In genomic region chr12:108562348-108563134, GRCh38 we compare ENCODE assay signal across 8 cellular contexts. TPM values are rescaled to one million over a fixed set of nuclear protein-coding genes. Genes with fewer than 3 reads are reported as not detected.
A peak's percentile ranks its signal among the peaks of the same experiment; 100 is the strongest.
DNase-seq lines count a peak whose midpoint lies in the region; ATAC-seq, FAIRE-seq and TF ChIP-seq lines count a peak whose summit lies in the region.

ISCU (plus strand) TSS chr12:108562596; CDS start chr12:108562623, 27 bp downstream.

- H3K4me1 ChIP-seq in ascending aorta = peaks cover 7 to 37% of the 10 kb centered on the region in 2 donors
- peaks cover 13% of the 10 kb centered on the region for H3K4me1 ChIP-seq in right cardiac atrium (ENCODE audit: control insufficient read depth, insufficient read depth, low read length)

- intact Hi-C loops in ascending aorta (cut with DNase I) (loop anchor here (1.0 to 5.0 kb wide), 11 partner anchors 47 to 1435 kb away; partner anchors contain the start of genes ALKBH2, ANKRD13A, FICD and GIT2), right cardiac atrium (cut with DNase I) (loop anchor here in 3 of 4 donors (5.0 to 10.0 kb wide), 5 partner anchors 242 to 532 kb away; partner anchors contain the start of genes ALKBH2 (in 1 of the 3), SSH1 (in 1 of the 3) and UNG (in 1 of the 3))

- peak within 1 kb of the TSS; percentile 96 for H3K4me3 ChIP-seq in ascending aorta
- H3K4me3 ChIP-seq in right cardiac atrium (ENCODE audit: low read length) = peak within 1 kb of the TSS; percentile 65

- peaks cover 25 to 36% of the 10 kb centered on the region in 2 donors for H3K36me3 ChIP-seq in ascending aorta

- peaks cover 35% of the 10 kb centered on the region for H3K36me3 Mint-ChIP-seq in T-helper 2 cell treated with Interferon-gamma antibody and Interleukin-4, amounts not matched to agents 5 μg/mL and 100 μg/mL, for 36 hours (ENCODE audit: low read depth)

- WGBS in right cardiac atrium = under 1% methylated on average over 72 of the region's 72 CpGs

- peak; percentile 94 for DNase-seq in NCI-H2029 (lab: John Stamatoyannopoulos, UW)
- DNase-seq in T-helper 2 cell treated with Interferon-gamma antibody and Interleukin-4, amounts not matched to agents 5 μg/mL and 100 μg/mL, for 36 hours (ENCODE audit: low spot score) = peak; percentile 99
- DNase-seq in ascending aorta (ENCODE audit: low spot score in 2 of 2) = peak; percentile 79 to 97
- peak; percentile 99 for DNase-seq in right cardiac atrium
- peak; percentile 85 for DNase-seq in pulmonary artery endothelial cell (ENCODE audit: low read depth, low spot score)
- peak; percentile 96 for DNase-seq in urothelium cell line (ENCODE audit: low spot score)

- ATAC-seq in GM18508 (IDR thresholded peaks at IDR 0.05; ENCODE audit: insufficient read depth, unreplicated experiment) = peak; percentile 30
- peak; percentile 51 for ATAC-seq in HG02981 (IDR thresholded peaks at IDR 0.05; ENCODE audit: unreplicated experiment)
- peak; percentile 92 for ATAC-seq in right cardiac atrium

- H3K27me3 ChIP-seq in ascending aorta = no peaks in the 10 kb centered on the region
- no peaks in the 10 kb centered on the region for H3K27me3 ChIP-seq in right cardiac atrium (ENCODE audit: control insufficient read depth, insufficient read depth)

- H3K27ac ChIP-seq in ascending aorta = peak within 1 kb of the TSS; percentile 90 to 95
- H3K27ac ChIP-seq in right cardiac atrium (ENCODE audit: low read length) = peak within 1 kb of the TSS; percentile 90

- H3K27ac Mint-ChIP-seq in T-helper 2 cell treated with Interferon-gamma antibody and Interleukin-4, amounts not matched to agents 5 μg/mL and 100 μg/mL, for 36 hours = peak within 1 kb of the TSS; percentile 99

- peaks cover 26% of the 10 kb centered on the region for H3K4me1 Mint-ChIP-seq in T-helper 2 cell treated with Interferon-gamma antibody and Interleukin-4, amounts not matched to agents 5 μg/mL and 100 μg/mL, for 36 hours (ENCODE audit: low read depth)

- H3K9me3 Mint-ChIP-seq in T-helper 2 cell treated with Interferon-gamma antibody and Interleukin-4, amounts not matched to agents 5 μg/mL and 100 μg/mL, for 36 hours = no peaks in the 10 kb centered on the region

- no peaks in the 10 kb centered on the region for H3K27me3 Mint-ChIP-seq in T-helper 2 cell treated with Interferon-gamma antibody and Interleukin-4, amounts not matched to agents 5 μg/mL and 100 μg/mL, for 36 hours (ENCODE audit: low read depth)

- FAIRE-seq in urothelium cell line (lab: Jason Lieb, UNC) = no peak

- TF ChIP-seq CTCF in ascending aorta (IDR thresholded peaks at IDR 0.05) = no peak

- H3K9me3 ChIP-seq in ascending aorta (no peaks in the 10 kb centered on the region), right cardiac atrium (ENCODE audit: control insufficient read depth, low read length) (no peaks in the 10 kb centered on the region)

- H3K4me3 Mint-ChIP-seq in T-helper 2 cell treated with Interferon-gamma antibody and Interleukin-4, amounts not matched to agents 5 μg/mL and 100 μg/mL, for 36 hours = peak within 1 kb of the TSS; percentile 99

RNA-seq across cellular contexts. Expression of gene ISCU, which starts in this region (rescaled TPM):
- total RNA-seq in ascending aorta = 136 TPM
- 100 to 1,000 TPM; 276 to 363 (median 303) TPM for total RNA-seq in right cardiac atrium
- 457 TPM for polyA plus RNA-seq in right cardiac atrium
- 93.0 and 93.8 TPM in 2 replicates for total RNA-seq in pulmonary artery endothelial cell

Comparison
In these comparisons a context has a peak if more than half of its experiments do, and no peak if none do; other contexts are left out.
1. Peak in every context shown above with its lines: DNase-seq, ATAC-seq, H3K4me3 ChIP-seq and H3K27ac ChIP-seq.
2. ATAC-seq: peak in every context shown above with its lines; median percentile 92 in right cardiac atrium; 51 in HG02981; 30 in GM18508.